ENCODE assay signal across 8 cellular contexts in the genomic region with DNA sequence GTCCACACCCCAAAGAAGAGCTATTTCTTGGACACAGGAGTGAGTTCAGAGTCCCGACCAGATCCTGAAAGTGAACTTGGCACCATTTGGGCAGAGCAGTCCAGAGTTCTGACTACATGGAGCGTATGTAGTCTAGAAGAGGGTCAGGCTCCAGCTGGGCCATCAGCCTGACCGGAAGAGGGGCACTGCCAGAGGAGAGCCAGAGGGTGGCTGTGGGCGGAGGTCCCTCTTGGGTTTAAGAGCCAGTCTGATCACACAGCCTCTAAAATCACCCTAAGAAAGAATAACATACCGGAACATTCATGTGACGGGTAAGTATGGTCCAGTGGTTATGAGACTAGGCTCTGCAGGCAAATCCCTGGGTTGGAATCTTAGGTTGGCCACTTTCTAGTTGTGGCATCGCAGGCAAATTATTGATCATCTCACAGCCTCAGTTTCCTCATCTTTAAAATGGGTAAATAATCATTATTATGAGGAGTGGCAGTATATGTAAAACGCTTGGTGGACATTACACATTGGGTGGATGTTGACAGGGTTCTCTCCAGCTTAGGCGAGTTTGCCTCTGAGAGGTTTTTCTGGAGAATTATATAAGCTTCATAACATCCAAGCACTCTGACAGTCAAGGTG. TPM values are rescaled to one million over a fixed set of nuclear protein-coding genes. Genes with fewer than 3 reads are reported as not detected.
A peak's percentile ranks its signal among the peaks of the same experiment; 100 is the strongest.
DNase-seq lines count a peak whose midpoint lies in the region; ATAC-seq and TF ChIP-seq lines count a peak whose summit lies in the region.

No MANE protein-coding gene starts in this region.

- H3K4me2 ChIP-seq in KMS-11: peak overlapping the region; percentile 82

- POLR2A ChIA-PET in A673 (lab: Charles Lee; ENCODE audit: low non-redundant PET): interaction anchor here (0.5 kb wide), 1 partner anchor 418 kb away, joined by 3 read pairs; no protein-coding TSS in a partner anchor
- POLR2A ChIA-PET in naive thymus-derived CD4-positive, alpha-beta T cell (lab: Charles Lee): interaction anchor here (0.6 to 4.9 kb wide), 8 partner anchors 9 to 462 kb away, joined by 3 to 38 read pairs (median 10); no protein-coding TSS in a partner anchor

- CTCF ChIA-PET in A673 (lab: Charles Lee): interaction anchor here (3.1 kb wide), 1 partner anchor 117 kb away, joined by 13 read pairs; no protein-coding TSS in a partner anchor
- CTCF ChIA-PET in naive thymus-derived CD4-positive, alpha-beta T cell (lab: Charles Lee): interaction anchor here (0.7 to 3.5 kb wide), 5 partner anchors 12 to 130 kb away, joined by 3 to 21 read pairs (median 4); no protein-coding TSS in a partner anchor

- H3K4me1 ChIP-seq in A673 (ENCODE audit: insufficient read depth, low read length, poor library complexity, severe bottlenecking) (peaks cover 12% of the 10 kb centered on the region), KMS-11 (ENCODE audit: low read depth, poor library complexity, severe bottlenecking) (peaks cover 15% of the 10 kb centered on the region), colonic mucosa (no peaks in the 10 kb centered on the region), BE2C (no peaks in the 10 kb centered on the region)
- peaks cover 0 to 10% of the 10 kb centered on the region in 2 donors for H3K4me1 ChIP-seq in naive thymus-derived CD4-positive, alpha-beta T cell (ENCODE audit: control insufficient read depth in 2 of 2, insufficient read depth in 2 of 2, low read length in 2 of 2)

- H3K9ac ChIP-seq in KMS-11 (peak overlapping the region; percentile 57), colonic mucosa (ENCODE audit: low read depth in 2 of 2, low read length in 2 of 2) (peak overlapping the region; percentile 73 to 84)

- no peaks in the 10 kb centered on the region for H3K9me3 Mint-ChIP-seq in naive thymus-derived CD4-positive, alpha-beta T cell

- peaks cover 13% of the 10 kb centered on the region for H4K20me1 ChIP-seq in KMS-11 (ENCODE audit: insufficient read depth)

- H3K27ac ChIP-seq in A673 (ENCODE audit: low read depth, low read length, poor library complexity, severe bottlenecking): peak overlapping the region; percentile 68
- H3K27ac ChIP-seq in KMS-11: peak overlapping the region; percentile 65
- peak overlapping the region; percentile 97 for H3K27ac ChIP-seq in colonic mucosa
- H3K27ac ChIP-seq in naive thymus-derived CD4-positive, alpha-beta T cell (ENCODE audit: low read depth, low read length): peak overlapping the region; percentile 76

- intact Hi-C loops in A673 (cut with micrococcal nuclease; ENCODE audit: unreplicated experiment): loop anchor here (5.0 to 10.0 kb wide), 4 partner anchors 132 to 767 kb away; no protein-coding TSS in a partner anchor
- intact Hi-C loops in colonic mucosa (cut with DNase I): loop anchor here (5.0 kb wide), 1 partner anchor 113 kb away; no protein-coding TSS in a partner anchor
- intact Hi-C loops in naive thymus-derived CD4-positive, alpha-beta T cell (cut with micrococcal nuclease): loop anchor here (1.0 to 10.0 kb wide), 10 partner anchors 51 to 1955 kb away; a partner anchor contains a TSS

- peaks cover 27% of the 10 kb centered on the region for H3K79me2 ChIP-seq in KMS-11 (ENCODE audit: insufficient read depth, low read depth)

- TF ChIP-seq CTCF in A673 (conservative IDR thresholded peaks at IDR 0.05; ENCODE audit: low read depth, low read length) (no peak), KMS-11 (conservative IDR thresholded peaks at IDR 0.05; ENCODE audit: low read depth, low read length) (no peak), colonic mucosa (IDR thresholded peaks at IDR 0.05) (no peak), BE2C (IDR thresholded peaks at IDR 0.05; ENCODE audit: low read depth, low read length) (no peak)

- no peaks in the 10 kb centered on the region for H3K27me3 ChIP-seq in A673 (replicated peaks; ENCODE audit: insufficient read depth, low read depth, low read length, poor library complexity)
- no peaks in the 10 kb centered on the region for H3K27me3 ChIP-seq in KMS-11 (ENCODE audit: insufficient read depth, low read depth)
- H3K27me3 ChIP-seq in colonic mucosa: no peaks in the 10 kb centered on the region
- no peaks in the 10 kb centered on the region for H3K27me3 ChIP-seq in naive thymus-derived CD4-positive, alpha-beta T cell (ENCODE audit: control insufficient read depth in 2 of 2, insufficient read depth in 2 of 2, low read length in 2 of 2)
- H3K27me3 ChIP-seq in BE2C: peaks cover 18% of the 10 kb centered on the region

- no peaks in the 10 kb centered on the region for H3K36me3 ChIP-seq in A673 (ENCODE audit: insufficient read depth, low read length, poor library complexity, severe bottlenecking)
- no peaks in the 10 kb centered on the region for H3K36me3 ChIP-seq in KMS-11 (ENCODE audit: insufficient read depth)
- no peaks in the 10 kb centered on the region for H3K36me3 ChIP-seq in colonic mucosa
- peaks cover 0 to 8% (median 0%) of the 10 kb centered on the region in 3 experiments for H3K36me3 ChIP-seq in naive thymus-derived CD4-positive, alpha-beta T cell (ENCODE audit: control insufficient read depth in 2 of 3, insufficient read depth in 3 of 3, low read length in 3 of 3)
- no peaks in the 10 kb centered on the region for H3K36me3 ChIP-seq in BE2C

- H3K9me3 ChIP-seq in A673 (ENCODE audit: low read depth, low read length, poor library complexity, severe bottlenecking) (no peaks in the 10 kb centered on the region), colonic mucosa (no peaks in the 10 kb centered on the region), BE2C (peaks cover 4% of the 10 kb centered on the region; the same call in 1 of the 2 replicates)
- H3K9me3 ChIP-seq in naive thymus-derived CD4-positive, alpha-beta T cell (ENCODE audit: control insufficient read depth in 2 of 3, low read length in 3 of 3): no peaks in the 10 kb centered on the region

- peaks cover 0 to 4% (median 0%) of the 10 kb centered on the region in 5 donors for H3K27me3 Mint-ChIP-seq in naive thymus-derived CD4-positive, alpha-beta T cell

- H3K4me1 Mint-ChIP-seq in naive thymus-derived CD4-positive, alpha-beta T cell: peaks cover 14 to 26% (median 21%) of the 10 kb centered on the region in 7 donors

- DNase-seq in A673 (ENCODE audit: low spot score) (no peak), colonic mucosa (no peak), BE2C (no peak), DMS53 treated with DMSO at 0.1 percent for 48 hours (lab: John Stamatoyannopoulos, UW; ENCODE audit: unreplicated experiment) (no peak)
- DNase-seq in naive thymus-derived CD4-positive, alpha-beta T cell: peak in 1 of 9 donors; percentile 17
- DNase-seq in activated CD4-positive, CD25-positive, alpha-beta regulatory T cell treated with anti-CD3 and anti-CD28 coated beads, Interleukin-2, amount 50 U/mL, for 72 hours: no peak

- peaks cover 0 to 16% (median 0%) of the 10 kb centered on the region in 5 donors for H3K36me3 Mint-ChIP-seq in naive thymus-derived CD4-positive, alpha-beta T cell

- H3K4me3 ChIP-seq in A673 (ENCODE audit: low read depth, low read length, poor library complexity, severe bottlenecking): peak overlapping the region; percentile 72
- peak overlapping the region; percentile 91 for H3K4me3 ChIP-seq in KMS-11 (IDR thresholded peaks at IDR 0.05; ENCODE audit: insufficient read depth, low read depth, low read length)
- H3K4me3 ChIP-seq in colonic mucosa: peak overlapping the region; percentile 84
- H3K4me3 ChIP-seq in naive thymus-derived CD4-positive, alpha-beta T cell (ENCODE audit: low read length): peak overlapping the region; percentile 97
- H3K4me3 ChIP-seq in BE2C (ENCODE audit: low read depth, low read length): no peak overlapping the region

- peak overlapping the region; percentile 96 for H2AFZ ChIP-seq in KMS-11 (ENCODE audit: low read depth)

- peak overlapping the region; percentile 89 to 98 (median 92) for H3K27ac Mint-ChIP-seq in naive thymus-derived CD4-positive, alpha-beta T cell

- no TSS peak for BruUV-seq in A673 (replicated peaks; lab: Mats Ljungman, UMichigan)

- ATAC-seq in naive thymus-derived CD4-positive, alpha-beta T cell: no peak
- ATAC-seq in GM21528 (IDR thresholded peaks at IDR 0.05; ENCODE audit: low FRiP score, unreplicated experiment): no peak

- H3K4me3 Mint-ChIP-seq in naive thymus-derived CD4-positive, alpha-beta T cell: peak overlapping the region; percentile 95 to 100 (median 98)

RNA-seq across cellular contexts. Expression of a gene that starts 2.1 kb away (rescaled TPM):
- 13.7 and 15.8 TPM in 2 replicates for total RNA-seq in A673 (2021)
- total RNA-seq in colonic mucosa: 10 to 100 TPM; 10.6 to 23.5 TPM
- 10 to 100 TPM; 16.8 to 30.3 (median 27.4) TPM for total RNA-seq in naive thymus-derived CD4-positive, alpha-beta T cell
- 10 to 100 TPM; 10.6 to 11.0 TPM for polyA plus RNA-seq in naive thymus-derived CD4-positive, alpha-beta T cell
- polyA plus RNA-seq in BE2C (2012; ENCODE audit: insufficient read depth, insufficient read length, low read depth): 0.28 TPM
